ENCODE assay signal across 1 cellular context in the genomic region with DNA sequence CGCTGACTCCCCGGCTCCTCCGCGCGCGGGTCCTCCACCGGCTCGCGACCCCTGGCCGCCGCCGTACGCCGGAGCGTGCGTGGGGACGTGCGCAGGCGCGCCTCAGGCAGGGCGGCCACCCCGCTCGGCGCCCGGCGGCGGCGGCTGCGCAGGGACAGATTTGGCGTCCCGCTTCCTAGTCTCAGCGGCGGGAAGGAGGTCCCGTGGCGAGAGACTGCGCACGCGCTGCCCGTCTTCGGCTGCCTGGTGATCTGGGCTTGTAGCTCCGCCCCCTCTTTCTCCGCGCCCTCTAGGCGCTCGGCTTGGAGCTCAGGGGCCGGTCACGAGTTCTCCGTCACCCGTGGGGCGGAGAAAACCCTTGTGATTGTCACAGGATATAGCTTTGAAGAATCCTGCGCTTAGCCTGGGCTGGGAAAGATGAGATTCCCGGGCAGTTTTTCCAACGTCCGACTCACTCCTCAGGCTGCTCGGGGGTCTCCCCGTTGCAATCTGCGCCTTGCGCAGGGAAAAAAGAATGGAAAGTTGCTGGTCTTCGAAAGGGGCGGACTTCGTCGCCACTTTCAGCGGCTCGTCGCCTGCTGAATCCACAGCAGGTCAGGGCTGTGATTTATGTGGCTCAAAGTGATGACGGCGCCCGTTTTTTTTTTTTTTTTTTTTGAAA.
TF ChIP-seq lines count a peak whose summit lies in the region.

A gene with protein sequence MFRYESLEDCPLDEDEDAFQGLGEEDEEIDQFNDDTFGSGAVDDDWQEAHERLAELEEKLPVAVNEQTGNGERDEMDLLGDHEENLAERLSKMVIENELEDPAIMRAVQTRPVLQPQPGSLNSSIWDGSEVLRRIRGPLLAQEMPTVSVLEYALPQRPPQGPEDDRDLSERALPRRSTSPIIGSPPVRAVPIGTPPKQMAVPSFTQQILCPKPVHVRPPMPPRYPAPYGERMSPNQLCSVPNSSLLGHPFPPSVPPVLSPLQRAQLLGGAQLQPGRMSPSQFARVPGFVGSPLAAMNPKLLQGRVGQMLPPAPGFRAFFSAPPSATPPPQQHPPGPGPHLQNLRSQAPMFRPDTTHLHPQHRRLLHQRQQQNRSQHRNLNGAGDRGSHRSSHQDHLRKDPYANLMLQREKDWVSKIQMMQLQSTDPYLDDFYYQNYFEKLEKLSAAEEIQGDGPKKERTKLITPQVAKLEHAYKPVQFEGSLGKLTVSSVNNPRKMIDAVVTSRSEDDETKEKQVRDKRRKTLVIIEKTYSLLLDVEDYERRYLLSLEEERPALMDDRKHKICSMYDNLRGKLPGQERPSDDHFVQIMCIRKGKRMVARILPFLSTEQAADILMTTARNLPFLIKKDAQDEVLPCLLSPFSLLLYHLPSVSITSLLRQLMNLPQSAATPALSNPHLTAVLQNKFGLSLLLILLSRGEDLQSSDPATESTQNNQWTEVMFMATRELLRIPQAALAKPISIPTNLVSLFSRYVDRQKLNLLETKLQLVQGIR (minus strand): TSS at position 88 of the 661 bp plus-strand sequence. CDS start 142 bp downstream, outside the sequence.

TF ChIP-seq in GM12878, 131 proteins besides CTCF, POLR2A, EP300 and RAD21 (continued from another document and continues in another):
- TF ChIP-seq, protein P1, sequence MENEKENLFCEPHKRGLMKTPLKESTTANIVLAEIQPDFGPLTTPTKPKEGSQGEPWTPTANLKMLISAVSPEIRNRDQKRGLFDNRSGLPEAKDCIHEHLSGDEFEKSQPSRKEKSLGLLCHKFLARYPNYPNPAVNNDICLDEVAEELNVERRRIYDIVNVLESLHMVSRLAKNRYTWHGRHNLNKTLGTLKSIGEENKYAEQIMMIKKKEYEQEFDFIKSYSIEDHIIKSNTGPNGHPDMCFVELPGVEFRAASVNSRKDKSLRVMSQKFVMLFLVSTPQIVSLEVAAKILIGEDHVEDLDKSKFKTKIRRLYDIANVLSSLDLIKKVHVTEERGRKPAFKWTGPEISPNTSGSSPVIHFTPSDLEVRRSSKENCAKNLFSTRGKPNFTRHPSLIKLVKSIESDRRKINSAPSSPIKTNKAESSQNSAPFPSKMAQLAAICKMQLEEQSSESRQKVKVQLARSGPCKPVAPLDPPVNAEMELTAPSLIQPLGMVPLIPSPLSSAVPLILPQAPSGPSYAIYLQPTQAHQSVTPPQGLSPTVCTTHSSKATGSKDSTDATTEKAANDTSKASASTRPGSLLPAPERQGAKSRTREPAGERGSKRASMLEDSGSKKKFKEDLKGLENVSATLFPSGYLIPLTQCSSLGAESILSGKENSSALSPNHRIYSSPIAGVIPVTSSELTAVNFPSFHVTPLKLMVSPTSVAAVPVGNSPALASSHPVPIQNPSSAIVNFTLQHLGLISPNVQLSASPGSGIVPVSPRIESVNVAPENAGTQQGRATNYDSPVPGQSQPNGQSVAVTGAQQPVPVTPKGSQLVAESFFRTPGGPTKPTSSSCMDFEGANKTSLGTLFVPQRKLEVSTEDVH (IDR thresholded peaks at IDR 0.05; ENCODE audit: low read depth, partially characterized antibody), result peak; percentile 50
- TF ChIP-seq, protein P2, sequence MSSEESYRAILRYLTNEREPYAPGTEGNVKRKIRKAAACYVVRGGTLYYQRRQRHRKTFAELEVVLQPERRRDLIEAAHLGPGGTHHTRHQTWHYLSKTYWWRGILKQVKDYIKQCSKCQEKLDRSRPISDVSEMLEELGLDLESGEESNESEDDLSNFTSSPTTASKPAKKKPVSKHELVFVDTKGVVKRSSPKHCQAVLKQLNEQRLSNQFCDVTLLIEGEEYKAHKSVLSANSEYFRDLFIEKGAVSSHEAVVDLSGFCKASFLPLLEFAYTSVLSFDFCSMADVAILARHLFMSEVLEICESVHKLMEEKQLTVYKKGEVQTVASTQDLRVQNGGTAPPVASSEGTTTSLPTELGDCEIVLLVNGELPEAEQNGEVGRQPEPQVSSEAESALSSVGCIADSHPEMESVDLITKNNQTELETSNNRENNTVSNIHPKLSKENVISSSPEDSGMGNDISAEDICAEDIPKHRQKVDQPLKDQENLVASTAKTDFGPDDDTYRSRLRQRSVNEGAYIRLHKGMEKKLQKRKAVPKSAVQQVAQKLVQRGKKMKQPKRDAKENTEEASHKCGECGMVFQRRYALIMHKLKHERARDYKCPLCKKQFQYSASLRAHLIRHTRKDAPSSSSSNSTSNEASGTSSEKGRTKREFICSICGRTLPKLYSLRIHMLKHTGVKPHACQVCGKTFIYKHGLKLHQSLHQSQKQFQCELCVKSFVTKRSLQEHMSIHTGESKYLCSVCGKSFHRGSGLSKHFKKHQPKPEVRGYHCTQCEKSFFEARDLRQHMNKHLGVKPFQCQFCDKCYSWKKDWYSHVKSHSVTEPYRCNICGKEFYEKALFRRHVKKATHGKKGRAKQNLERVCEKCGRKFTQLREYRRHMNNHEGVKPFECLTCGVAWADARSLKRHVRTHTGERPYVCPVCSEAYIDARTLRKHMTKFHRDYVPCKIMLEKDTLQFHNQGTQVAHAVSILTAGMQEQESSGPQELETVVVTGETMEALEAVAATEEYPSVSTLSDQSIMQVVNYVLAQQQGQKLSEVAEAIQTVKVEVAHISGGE (CRISPR knock-in tag; IDR thresholded peaks at IDR 0.05), result no peak
- TF ChIP-seq SIN3A (IDR thresholded peaks at IDR 0.05; ENCODE audit: low read depth, low read length) (peak; percentile 18; the same call in 1 of the 2 replicates), SP1 (IDR thresholded peaks at IDR 0.05; ENCODE audit: low read depth, low read length) (no peak), ATF7 (IDR thresholded peaks at IDR 0.05; ENCODE audit: low read depth) (peak; percentile 52; the same call in 1 of the 2 replicates), NR2C1 (IDR thresholded peaks at IDR 0.05) (peak; percentile 70; the same call in 1 of the 2 replicates), FOS (IDR thresholded peaks at IDR 0.05; ENCODE audit: borderline replicate concordance, extremely low read depth, insufficient read length) (no peak), TCF3 (IDR thresholded peaks at IDR 0.05; ENCODE audit: borderline replicate concordance, insufficient read depth, low read depth, low read length) (0 out of 2 replicates have a peak, but pooled peaks have one; percentile 43), RELA (IDR thresholded peaks at IDR 0.05; ENCODE audit: borderline replicate concordance, partially characterized antibody) (peak; percentile 80), SREBF2 (IDR thresholded peaks at IDR 0.05; ENCODE audit: low read length) (peak; percentile 89), KLF5 (IDR thresholded peaks at IDR 0.05; ENCODE audit: partially characterized antibody) (peak; percentile 40), RUNX3 (IDR thresholded peaks at IDR 0.05; ENCODE audit: low read length) (peak; percentile 42; the same call in 1 of the 2 replicates), NR2F1 (conservative IDR thresholded peaks at IDR 0.05) (0 out of 2 replicates have a peak, but pooled peaks have one; percentile 16), NR2C2 (IDR thresholded peaks at IDR 0.05; ENCODE audit: borderline replicate concordance, control insufficient read depth, insufficient read length, low read depth) (no peak), MXI1 (IDR thresholded peaks at IDR 0.05; ENCODE audit: low read depth, low read length) (peak; percentile 100), MYB (IDR thresholded peaks at IDR 0.05; ENCODE audit: borderline replicate concordance, low read depth, low read length) (no peak), ZBED1 (IDR thresholded peaks at IDR 0.05; ENCODE audit: borderline replicate concordance) (no peak), ZSCAN29 (IDR thresholded peaks at IDR 0.05) (no peak), MYC (IDR thresholded peaks at IDR 0.05; ENCODE audit: insufficient read depth, insufficient read length, insufficient replicate concordance, low read length, severe bottlenecking) (no peak), ETV6 (conservative IDR thresholded peaks at IDR 0.05 in 1 of 2, IDR thresholded peaks at IDR 0.05 in 1 of 2; ENCODE audit: borderline replicate concordance in 1 of 2, low read depth in 1 of 2) (no peak), HDAC6 (IDR thresholded peaks at IDR 0.05; ENCODE audit: unreplicated experiment) (no peak)
- TF ChIP-seq, protein P3, sequence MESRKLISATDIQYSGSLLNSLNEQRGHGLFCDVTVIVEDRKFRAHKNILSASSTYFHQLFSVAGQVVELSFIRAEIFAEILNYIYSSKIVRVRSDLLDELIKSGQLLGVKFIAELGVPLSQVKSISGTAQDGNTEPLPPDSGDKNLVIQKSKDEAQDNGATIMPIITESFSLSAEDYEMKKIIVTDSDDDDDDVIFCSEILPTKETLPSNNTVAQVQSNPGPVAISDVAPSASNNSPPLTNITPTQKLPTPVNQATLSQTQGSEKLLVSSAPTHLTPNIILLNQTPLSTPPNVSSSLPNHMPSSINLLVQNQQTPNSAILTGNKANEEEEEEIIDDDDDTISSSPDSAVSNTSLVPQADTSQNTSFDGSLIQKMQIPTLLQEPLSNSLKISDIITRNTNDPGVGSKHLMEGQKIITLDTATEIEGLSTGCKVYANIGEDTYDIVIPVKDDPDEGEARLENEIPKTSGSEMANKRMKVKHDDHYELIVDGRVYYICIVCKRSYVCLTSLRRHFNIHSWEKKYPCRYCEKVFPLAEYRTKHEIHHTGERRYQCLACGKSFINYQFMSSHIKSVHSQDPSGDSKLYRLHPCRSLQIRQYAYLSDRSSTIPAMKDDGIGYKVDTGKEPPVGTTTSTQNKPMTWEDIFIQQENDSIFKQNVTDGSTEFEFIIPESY (IDR thresholded peaks at IDR 0.05), result no peak
- TF ChIP-seq, protein P4, sequence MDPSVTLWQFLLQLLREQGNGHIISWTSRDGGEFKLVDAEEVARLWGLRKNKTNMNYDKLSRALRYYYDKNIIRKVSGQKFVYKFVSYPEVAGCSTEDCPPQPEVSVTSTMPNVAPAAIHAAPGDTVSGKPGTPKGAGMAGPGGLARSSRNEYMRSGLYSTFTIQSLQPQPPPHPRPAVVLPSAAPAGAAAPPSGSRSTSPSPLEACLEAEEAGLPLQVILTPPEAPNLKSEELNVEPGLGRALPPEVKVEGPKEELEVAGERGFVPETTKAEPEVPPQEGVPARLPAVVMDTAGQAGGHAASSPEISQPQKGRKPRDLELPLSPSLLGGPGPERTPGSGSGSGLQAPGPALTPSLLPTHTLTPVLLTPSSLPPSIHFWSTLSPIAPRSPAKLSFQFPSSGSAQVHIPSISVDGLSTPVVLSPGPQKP (IDR thresholded peaks at IDR 0.05; ENCODE audit: low read depth, low read length), result peak; percentile 47
- TF ChIP-seq, protein P5, sequence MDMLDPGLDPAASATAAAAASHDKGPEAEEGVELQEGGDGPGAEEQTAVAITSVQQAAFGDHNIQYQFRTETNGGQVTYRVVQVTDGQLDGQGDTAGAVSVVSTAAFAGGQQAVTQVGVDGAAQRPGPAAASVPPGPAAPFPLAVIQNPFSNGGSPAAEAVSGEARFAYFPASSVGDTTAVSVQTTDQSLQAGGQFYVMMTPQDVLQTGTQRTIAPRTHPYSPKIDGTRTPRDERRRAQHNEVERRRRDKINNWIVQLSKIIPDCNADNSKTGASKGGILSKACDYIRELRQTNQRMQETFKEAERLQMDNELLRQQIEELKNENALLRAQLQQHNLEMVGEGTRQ (IDR thresholded peaks at IDR 0.05; ENCODE audit: borderline replicate concordance, low read depth, low read length), result peak; percentile 36
- TF ChIP-seq, protein P6, sequence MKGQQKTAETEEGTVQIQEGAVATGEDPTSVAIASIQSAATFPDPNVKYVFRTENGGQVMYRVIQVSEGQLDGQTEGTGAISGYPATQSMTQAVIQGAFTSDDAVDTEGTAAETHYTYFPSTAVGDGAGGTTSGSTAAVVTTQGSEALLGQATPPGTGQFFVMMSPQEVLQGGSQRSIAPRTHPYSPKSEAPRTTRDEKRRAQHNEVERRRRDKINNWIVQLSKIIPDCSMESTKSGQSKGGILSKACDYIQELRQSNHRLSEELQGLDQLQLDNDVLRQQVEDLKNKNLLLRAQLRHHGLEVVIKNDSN (IDR thresholded peaks at IDR 0.05; ENCODE audit: borderline replicate concordance, extremely low read length, insufficient read depth, low read depth, low read length), result no peak
- TF ChIP-seq, protein P7, sequence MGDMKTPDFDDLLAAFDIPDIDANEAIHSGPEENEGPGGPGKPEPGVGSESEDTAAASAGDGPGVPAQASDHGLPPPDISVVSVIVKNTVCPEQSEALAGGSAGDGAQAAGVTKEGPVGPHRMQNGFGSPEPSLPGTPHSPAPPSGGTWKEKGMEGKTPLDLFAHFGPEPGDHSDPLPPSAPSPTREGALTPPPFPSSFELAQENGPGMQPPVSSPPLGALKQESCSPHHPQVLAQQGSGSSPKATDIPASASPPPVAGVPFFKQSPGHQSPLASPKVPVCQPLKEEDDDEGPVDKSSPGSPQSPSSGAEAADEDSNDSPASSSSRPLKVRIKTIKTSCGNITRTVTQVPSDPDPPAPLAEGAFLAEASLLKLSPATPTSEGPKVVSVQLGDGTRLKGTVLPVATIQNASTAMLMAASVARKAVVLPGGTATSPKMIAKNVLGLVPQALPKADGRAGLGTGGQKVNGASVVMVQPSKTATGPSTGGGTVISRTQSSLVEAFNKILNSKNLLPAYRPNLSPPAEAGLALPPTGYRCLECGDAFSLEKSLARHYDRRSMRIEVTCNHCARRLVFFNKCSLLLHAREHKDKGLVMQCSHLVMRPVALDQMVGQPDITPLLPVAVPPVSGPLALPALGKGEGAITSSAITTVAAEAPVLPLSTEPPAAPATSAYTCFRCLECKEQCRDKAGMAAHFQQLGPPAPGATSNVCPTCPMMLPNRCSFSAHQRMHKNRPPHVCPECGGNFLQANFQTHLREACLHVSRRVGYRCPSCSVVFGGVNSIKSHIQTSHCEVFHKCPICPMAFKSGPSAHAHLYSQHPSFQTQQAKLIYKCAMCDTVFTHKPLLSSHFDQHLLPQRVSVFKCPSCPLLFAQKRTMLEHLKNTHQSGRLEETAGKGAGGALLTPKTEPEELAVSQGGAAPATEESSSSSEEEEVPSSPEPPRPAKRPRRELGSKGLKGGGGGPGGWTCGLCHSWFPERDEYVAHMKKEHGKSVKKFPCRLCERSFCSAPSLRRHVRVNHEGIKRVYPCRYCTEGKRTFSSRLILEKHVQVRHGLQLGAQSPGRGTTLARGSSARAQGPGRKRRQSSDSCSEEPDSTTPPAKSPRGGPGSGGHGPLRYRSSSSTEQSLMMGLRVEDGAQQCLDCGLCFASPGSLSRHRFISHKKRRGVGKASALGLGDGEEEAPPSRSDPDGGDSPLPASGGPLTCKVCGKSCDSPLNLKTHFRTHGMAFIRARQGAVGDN (IDR thresholded peaks at IDR 0.05), result peak; percentile 33; the same call in 1 of the 2 replicates
- TF ChIP-seq, protein P8, sequence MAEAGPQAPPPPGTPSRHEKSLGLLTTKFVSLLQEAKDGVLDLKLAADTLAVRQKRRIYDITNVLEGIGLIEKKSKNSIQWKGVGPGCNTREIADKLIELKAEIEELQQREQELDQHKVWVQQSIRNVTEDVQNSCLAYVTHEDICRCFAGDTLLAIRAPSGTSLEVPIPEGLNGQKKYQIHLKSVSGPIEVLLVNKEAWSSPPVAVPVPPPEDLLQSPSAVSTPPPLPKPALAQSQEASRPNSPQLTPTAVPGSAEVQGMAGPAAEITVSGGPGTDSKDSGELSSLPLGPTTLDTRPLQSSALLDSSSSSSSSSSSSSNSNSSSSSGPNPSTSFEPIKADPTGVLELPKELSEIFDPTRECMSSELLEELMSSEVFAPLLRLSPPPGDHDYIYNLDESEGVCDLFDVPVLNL (IDR thresholded peaks at IDR 0.05; ENCODE audit: low read depth, low read length), result 0 out of 2 replicates have a peak, but pooled peaks have one; percentile 45
- TF ChIP-seq, protein P9, sequence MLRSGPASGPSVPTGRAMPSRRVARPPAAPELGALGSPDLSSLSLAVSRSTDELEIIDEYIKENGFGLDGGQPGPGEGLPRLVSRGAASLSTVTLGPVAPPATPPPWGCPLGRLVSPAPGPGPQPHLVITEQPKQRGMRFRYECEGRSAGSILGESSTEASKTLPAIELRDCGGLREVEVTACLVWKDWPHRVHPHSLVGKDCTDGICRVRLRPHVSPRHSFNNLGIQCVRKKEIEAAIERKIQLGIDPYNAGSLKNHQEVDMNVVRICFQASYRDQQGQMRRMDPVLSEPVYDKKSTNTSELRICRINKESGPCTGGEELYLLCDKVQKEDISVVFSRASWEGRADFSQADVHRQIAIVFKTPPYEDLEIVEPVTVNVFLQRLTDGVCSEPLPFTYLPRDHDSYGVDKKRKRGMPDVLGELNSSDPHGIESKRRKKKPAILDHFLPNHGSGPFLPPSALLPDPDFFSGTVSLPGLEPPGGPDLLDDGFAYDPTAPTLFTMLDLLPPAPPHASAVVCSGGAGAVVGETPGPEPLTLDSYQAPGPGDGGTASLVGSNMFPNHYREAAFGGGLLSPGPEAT (IDR thresholded peaks at IDR 0.05; ENCODE audit: low read depth), result peak; percentile 91
